ENCODE assay signal across 10 cellular contexts in the genomic region with DNA sequence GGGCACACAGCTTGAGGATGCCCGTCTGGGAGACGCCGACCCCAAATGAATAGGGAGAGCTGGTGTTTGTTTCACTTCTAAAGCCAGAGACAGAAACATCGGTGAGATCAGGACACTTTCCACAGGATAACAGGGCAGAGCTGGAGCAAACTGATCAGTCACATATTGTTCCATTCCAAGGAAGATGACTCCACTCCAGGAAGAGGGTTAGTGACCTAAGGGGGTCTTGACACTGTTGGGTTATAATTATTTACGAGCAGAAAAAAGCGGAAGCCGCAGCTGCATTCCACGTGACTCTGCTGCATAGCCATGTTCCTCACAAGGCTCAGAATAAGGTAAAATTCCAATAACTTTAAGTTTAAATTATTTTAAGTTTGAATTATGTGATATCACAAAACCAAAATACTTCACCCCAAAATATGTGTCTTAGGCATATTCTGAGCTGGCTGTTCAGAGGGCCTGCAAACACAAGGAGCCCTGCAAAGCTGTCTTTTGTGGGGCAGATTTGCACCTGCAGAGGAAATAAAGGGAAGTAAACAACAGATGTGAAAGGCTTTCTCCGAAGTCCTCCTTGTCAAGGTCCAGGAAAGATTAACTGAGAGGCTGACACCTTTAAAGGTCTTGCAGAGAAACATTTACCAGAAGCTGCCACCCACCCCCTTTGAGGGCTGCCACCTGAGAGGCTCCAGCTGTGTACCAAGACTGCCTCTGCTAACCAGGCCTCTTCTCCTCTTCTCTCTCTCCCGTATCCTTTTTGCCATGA.
DNase-seq lines count a peak whose midpoint lies in the region; ATAC-seq and TF ChIP-seq lines count a peak whose summit lies in the region.
"Had no signal": no experiment of that assay in that cellular context is flagged by ENCODE, and none has a peak within 500 bp of the region (broad histone marks: within the 10 kb centered on the region; RNA-seq: fewer than 3 reads in every experiment).

No MANE protein-coding gene starts in this region.

- H3T11ph ChIP-seq in H9 (ENCODE audit: low read length): no peak overlapping the region

- no peaks in the 10 kb centered on the region for H3K9me3 ChIP-seq in CD8-positive, alpha-beta T cell (ENCODE audit: low read length)
- H3K9me3 ChIP-seq in H9 (ENCODE audit: control insufficient read depth, low read depth, low read length) (no peaks in the 10 kb centered on the region), mesenchymal stem cell (ENCODE audit: control insufficient read depth, low read length) (no peaks in the 10 kb centered on the region)

- H3K27me3 Mint-ChIP-seq in CD8-positive, alpha-beta T cell (ENCODE audit: low read depth): no peaks in the 10 kb centered on the region
- H3K27me3 Mint-ChIP-seq in H9 (ENCODE audit: low read depth): no peaks in the 10 kb centered on the region; the same call in 1 of the 2 replicates
- no peaks in the 10 kb centered on the region for H3K27me3 Mint-ChIP-seq in T-cell

- H3K23me2 ChIP-seq in H9 (ENCODE audit: insufficient read length, low read depth, low read length, poor library complexity, severe bottlenecking): no peaks in the 10 kb centered on the region

- no peaks in the 10 kb centered on the region for H3K36me3 Mint-ChIP-seq in CD8-positive, alpha-beta T cell
- H3K36me3 Mint-ChIP-seq in H9 (ENCODE audit: insufficient read depth in 1 of 3, low read depth in 3 of 3) (no peaks in the 10 kb centered on the region; a peak in 2 of 7 replicates), T-cell (no peaks in the 10 kb centered on the region)

- no peak overlapping the region for H4K8ac ChIP-seq in H9 (replicated peaks; ENCODE audit: insufficient read length, low read depth, low read length)
- H4K8ac ChIP-seq in mesenchymal stem cell (ENCODE audit: low read length): no peak overlapping the region

- H2BK20ac ChIP-seq in H9 (ENCODE audit: low read depth, low read length, poor library complexity, severe bottlenecking): no peak overlapping the region

- H3K23ac ChIP-seq in H9 (ENCODE audit: insufficient read length, low read depth, low read length): no peak overlapping the region
- no peak overlapping the region for H3K23ac ChIP-seq in mesenchymal stem cell (ENCODE audit: low read length in 2 of 2)

- H3K4me1 ChIP-seq in CD8-positive, alpha-beta T cell (ENCODE audit: insufficient read depth, low read length): peaks cover 4% of the 10 kb centered on the region
- H3K4me1 ChIP-seq in H9 (ENCODE audit: insufficient read depth, low read length) (peaks cover 7% of the 10 kb centered on the region; the same call in 1 of the 2 replicates), mesenchymal stem cell (ENCODE audit: control insufficient read depth, insufficient read depth, low read depth, low read length) (peaks cover 4% of the 10 kb centered on the region)

- H2BK5ac ChIP-seq in H9 (ENCODE audit: insufficient read length, low read length) (no peak overlapping the region), mesenchymal stem cell (ENCODE audit: low read depth, low read length, poor library complexity, severe bottlenecking) (peak overlapping the region; percentile 14)

- H2AK5ac ChIP-seq in H9 (ENCODE audit: insufficient read length, low read length) (no peak overlapping the region), mesenchymal stem cell (ENCODE audit: low read length, severe bottlenecking) (no peak overlapping the region)

- no peak overlapping the region for H4K91ac ChIP-seq in H9 (ENCODE audit: insufficient read length, low read depth, low read length)
- no peak overlapping the region for H4K91ac ChIP-seq in mesenchymal stem cell (ENCODE audit: low read length)

- H2BK15ac ChIP-seq in H9 (ENCODE audit: low read depth, low read length) (no peak overlapping the region), mesenchymal stem cell (ENCODE audit: low read depth, poor library complexity, severe bottlenecking) (no peak overlapping the region)

- H2BK120ac ChIP-seq in H9 (ENCODE audit: low read depth, low read length, poor library complexity, severe bottlenecking): no peak overlapping the region
- no peak overlapping the region for H2BK120ac ChIP-seq in mesenchymal stem cell (ENCODE audit: low read depth, low read length)

- peaks cover 23% of the 10 kb centered on the region for H3K4me1 Mint-ChIP-seq in CD8-positive, alpha-beta T cell (ENCODE audit: low read depth)
- H3K4me1 Mint-ChIP-seq in H9: peaks cover 27 to 42% of the 10 kb centered on the region in 2 experiments
- H3K4me1 Mint-ChIP-seq in T-cell: peaks cover 9 to 15% (median 13%) of the 10 kb centered on the region in 3 donors

- no peak for ATAC-seq in CD8-positive, alpha-beta T cell
- peak in 2 of 4 experiments; percentile 54 to 75 for ATAC-seq in T-cell (replicated peaks in 1 of 4)

- no peak overlapping the region for H3K4ac ChIP-seq in H9 (ENCODE audit: low read depth, low read length)
- H3K4ac ChIP-seq in mesenchymal stem cell (ENCODE audit: low read depth in 1 of 2, low read length in 2 of 2): no peak overlapping the region

- no peaks in the 10 kb centered on the region for H3K79me2 ChIP-seq in H9 (ENCODE audit: insufficient read depth, low read length)

- H3K14ac ChIP-seq in H9 (ENCODE audit: insufficient read depth, low read length): no peak overlapping the region
- no peak overlapping the region for H3K14ac ChIP-seq in mesenchymal stem cell (ENCODE audit: low read length in 2 of 2)

- no peak overlapping the region for H3K9ac ChIP-seq in H9 (ENCODE audit: extremely low read depth, insufficient read length, low read length)
- H3K9ac ChIP-seq in mesenchymal stem cell (ENCODE audit: low read length): no peak overlapping the region

- no peaks in the 10 kb centered on the region for H3K36me3 ChIP-seq in CD8-positive, alpha-beta T cell (ENCODE audit: insufficient read depth, low read length)
- no peaks in the 10 kb centered on the region for H3K36me3 ChIP-seq in mesenchymal stem cell (ENCODE audit: control insufficient read depth in 1 of 2, insufficient read depth in 2 of 2, low read depth in 1 of 2, low read length in 2 of 2)

- CTCF ChIA-PET in CD8-positive, alpha-beta T cell (lab: Charles Lee): interaction anchor here (0.8 to 0.9 kb wide), 2 partner anchors 10 to 16 kb away, joined by 3 read pairs; no protein-coding TSS in a partner anchor
- CTCF ChIA-PET in T-cell (lab: Charles Lee): no interaction called here

- H3K9me3 Mint-ChIP-seq in CD8-positive, alpha-beta T cell: peaks cover 8% of the 10 kb centered on the region
- H3K9me3 Mint-ChIP-seq in H9 (peaks cover 0 to 2% of the 10 kb centered on the region in 2 experiments; a peak in 1 of 5 replicates), T-cell (peaks cover 0 to 9% (median under 1%) of the 10 kb centered on the region in 3 donors)

- H3K27ac ChIP-seq in CD8-positive, alpha-beta T cell (ENCODE audit: low read depth, low read length): no peak overlapping the region
- peak overlapping the region; percentile 25 for H3K27ac ChIP-seq in H9 (ENCODE audit: insufficient read length, low read depth, low read length)
- H3K27ac ChIP-seq in mesenchymal stem cell (ENCODE audit: low read length, poor library complexity, severe bottlenecking): peak overlapping the region; percentile 24

- H3K4me3 ChIP-seq in CD8-positive, alpha-beta T cell (ENCODE audit: low read depth, low read length): no peak overlapping the region
- peak overlapping the region in 1 of 2 experiments; percentile 44 for H3K4me3 ChIP-seq in mesenchymal stem cell (ENCODE audit: insufficient read depth in 1 of 2, low read depth in 1 of 2, low read length in 2 of 2)

- H3K18ac ChIP-seq in H9 (ENCODE audit: insufficient read length, low read depth, low read length): no peak overlapping the region
- H3K18ac ChIP-seq in mesenchymal stem cell (ENCODE audit: low read depth in 1 of 2, low read length in 2 of 2): no peak overlapping the region

- WGBS in H9 (ENCODE audit: extremely low coverage, insufficient read length, low lambda C conversion rate): no CpG with 5 or more reads among the region's 10 CpGs
- WGBS in mesenchymal stem cell: 39% methylated on average over 5 of the region's 10 CpGs

- TF ChIP-seq CTCF in CD8-positive, alpha-beta T cell (IDR thresholded peaks at IDR 0.05): no peak
- no peak for TF ChIP-seq CTCF in H9 (conservative IDR thresholded peaks at IDR 0.05)

- H3K56ac ChIP-seq in H9 (ENCODE audit: insufficient read length, low read depth, low read length): no peak overlapping the region

- POLR2A ChIA-PET in CD8-positive, alpha-beta T cell (lab: Charles Lee): interaction anchor here (1.1 kb wide), 1 partner anchor 15 kb away, joined by 3 read pairs; no protein-coding TSS in a partner anchor
- POLR2A ChIA-PET in T-cell (lab: Charles Lee): no interaction called here

- H2BK12ac ChIP-seq in H9 (ENCODE audit: insufficient read length, low read depth, low read length) (no peak overlapping the region), mesenchymal stem cell (ENCODE audit: low read length in 2 of 2) (no peak overlapping the region)

- H4K5ac ChIP-seq in H9 (ENCODE audit: insufficient read length, low read depth, low read length): no peak overlapping the region

- no peaks in the 10 kb centered on the region for H4K20me1 ChIP-seq in H9 (ENCODE audit: control insufficient read depth, insufficient read depth, insufficient read length)

- intact Hi-C loops in CD8-positive, alpha-beta T cell (cut with DNase I, micrococcal nuclease): no loop called here

- H3K27ac Mint-ChIP-seq in CD8-positive, alpha-beta T cell: peak overlapping the region; percentile 87
- H3K27ac Mint-ChIP-seq in H9 (peak overlapping the region; percentile 41 to 79 (median 52); a peak in 6 of 7 replicates), T-cell (peak overlapping the region; percentile 23 to 87)

- no peak overlapping the region for H2AFZ ChIP-seq in H9 (ENCODE audit: low read length)
- no peak overlapping the region for H2AFZ ChIP-seq in mesenchymal stem cell (ENCODE audit: low read depth, low read length)

- H3K4me2 ChIP-seq in H9 (ENCODE audit: insufficient read depth, insufficient read length, low read length): no peak overlapping the region
- peak overlapping the region; percentile 47 for H3K4me2 ChIP-seq in mesenchymal stem cell (ENCODE audit: low read length, poor library complexity, severe bottlenecking)

- H3K79me1 ChIP-seq in H9 (ENCODE audit: insufficient read depth, low read depth, low read length, poor library complexity, severe bottlenecking) (no peaks in the 10 kb centered on the region), mesenchymal stem cell (replicated peaks; ENCODE audit: low read length, poor library complexity, severe bottlenecking) (no peaks in the 10 kb centered on the region)

- H3K27me3 ChIP-seq in CD8-positive, alpha-beta T cell (ENCODE audit: insufficient read depth, low read length): no peaks in the 10 kb centered on the region
- no peaks in the 10 kb centered on the region for H3K27me3 ChIP-seq in H9 (ENCODE audit: insufficient read depth, low read length)
- H3K27me3 ChIP-seq in mesenchymal stem cell (ENCODE audit: control insufficient read depth in 1 of 2, insufficient read depth in 1 of 2, low read length in 2 of 2): peaks cover 0 to 19% of the 10 kb centered on the region in 2 experiments

- DNase-seq in CD8-positive, alpha-beta T cell: no peak
- DNase-seq in H9: no peak
- DNase-seq in T-cell: peak in 1 of 34 experiments; percentile 7
- DNase-seq in mesenchymal stem cell: no peak
- no peak for DNase-seq in NCI-H1694 (lab: John Stamatoyannopoulos, UW)
- DNase-seq in HCEC 1CT: no peak
- no peak for DNase-seq in NCI-H69 (lab: John Stamatoyannopoulos, UW)
- DNase-seq in ureter (ENCODE audit: low spot score): no peak
- DNase-seq: NCI-H1105; NK-92 treated with Interleukin-12 subunit alpha and Interleukin-12 subunit beta, amount 100 ng/mL, for 24 hours had no signal

- peak overlapping the region; percentile 55 for H3K4me3 Mint-ChIP-seq in CD8-positive, alpha-beta T cell
- H3K4me3 Mint-ChIP-seq in H9 (no peak overlapping the region; a peak in 1 of 5 replicates), T-cell (peak overlapping the region; percentile 4 to 51 (median 22))

Comparison
In these comparisons a context has a peak if more than half of its experiments do, and no peak if none do; other contexts are left out.
1. H3K4me3 Mint-ChIP-seq: peak in CD8-positive, alpha-beta T cell (single experiment) and T-cell (3 of 3); none in H9 (0 of 2).
2. Peak in every context shown above with its lines, with median percentiles within 50 percentile points of each other: H3K27ac Mint-ChIP-seq.